Comparison of ENCODE assay signal across 16 cellular contexts in genomic region chr1:3537359-3537758, GRCh38.
A peak's percentile ranks its signal among the peaks of the same experiment; 100 is the strongest.
DNase-seq lines count a peak whose midpoint lies in the region; TF ChIP-seq lines count a peak whose summit lies in the region.
"Had no signal": no experiment of that assay in that cellular context is flagged by ENCODE, and none has a peak within 500 bp of the region (broad histone marks: within the 10 kb centered on the region; RNA-seq: fewer than 3 reads in every experiment).

No MANE protein-coding gene starts in this region.

- no peak overlapping the region for H3K4ac ChIP-seq in trophoblast cell (ENCODE audit: low read depth, low read length)

- H2AK5ac ChIP-seq in trophoblast cell (ENCODE audit: low read length) = no peak overlapping the region

- H3K9ac ChIP-seq in BLaER1 = peak overlapping the region; percentile 54
- H3K9ac ChIP-seq in BLaER1 treated with 17β-estradiol and CSF1 and Interleukin-3, amounts not matched to agents 10 nM and 100 nM = peak overlapping the region in 3 of 11 experiments; percentile 3 to 69 (median 57); a peak in 4 of 22 replicates
- no peak overlapping the region for H3K9ac ChIP-seq in trophoblast cell (ENCODE audit: low read length)

- no peak for DNase-seq in ascending aorta (ENCODE audit: low spot score in 2 of 2)
- no peak for DNase-seq in trophoblast cell
- DNase-seq in T-helper 2 cell = no peak
- DNase-seq in DMS79 treated with DMSO at 0.1 percent for 48 hours (lab: John Stamatoyannopoulos, UW) = no peak
- DNase-seq: Calu3; CD4-positive, alpha-beta T cell; COR-L47; DMS53; DND-41; GDM1; HFFc6 had no signal

- peaks cover 97% of the 10 kb centered on the region for H3K4me1 ChIP-seq in BLaER1
- H3K4me1 ChIP-seq in BLaER1 treated with 17β-estradiol and CSF1 and Interleukin-3, amounts not matched to agents 10 nM and 100 nM = peaks cover 37 to 98% (median 89%) of the 10 kb centered on the region in 10 experiments
- H3K4me1 ChIP-seq in ascending aorta = peaks cover 30 to 42% of the 10 kb centered on the region in 2 donors
- peaks cover 15 to 17% of the 10 kb centered on the region in 2 experiments for H3K4me1 ChIP-seq in trophoblast cell (ENCODE audit: control insufficient read depth in 1 of 2, insufficient read depth in 2 of 2, low read length in 2 of 2)
- H3K4me1 ChIP-seq: HAP-1 had no signal

- no peak overlapping the region for H3K14ac ChIP-seq in trophoblast cell (ENCODE audit: low read length)

- no peak overlapping the region for H3K18ac ChIP-seq in trophoblast cell (ENCODE audit: low read length)

- no peak overlapping the region for H2AFZ ChIP-seq in trophoblast cell (ENCODE audit: insufficient read depth, low read length, poor library complexity)
- H2AFZ ChIP-seq: GM23338 had no signal

- H2BK120ac ChIP-seq in trophoblast cell (ENCODE audit: insufficient read depth, low read length, poor library complexity) = peak overlapping the region; percentile 56

- H3K36me3 ChIP-seq in BLaER1 = no peaks in the 10 kb centered on the region
- no peaks in the 10 kb centered on the region for H3K36me3 ChIP-seq in BLaER1 treated with 17β-estradiol and CSF1 and Interleukin-3, amounts not matched to agents 10 nM and 100 nM
- H3K36me3 ChIP-seq in ascending aorta = no peaks in the 10 kb centered on the region
- no peaks in the 10 kb centered on the region for H3K36me3 ChIP-seq in trophoblast cell (ENCODE audit: control insufficient read depth in 1 of 2, insufficient read depth in 2 of 2, low read length in 2 of 2)
- H3K36me3 ChIP-seq: HAP-1 had no signal

- no peak overlapping the region for H3K4me3 ChIP-seq in BLaER1
- H3K4me3 ChIP-seq in BLaER1 treated with 17β-estradiol and CSF1 and Interleukin-3, amounts not matched to agents 10 nM and 100 nM = no peak overlapping the region
- H3K4me3 ChIP-seq in ascending aorta = no peak overlapping the region
- H3K4me3 ChIP-seq in trophoblast cell (ENCODE audit: low read depth, low read length) = no peak overlapping the region
- H3K4me3 ChIP-seq: GM12878, GM23338, HAP-1 had no signal

- H3K27ac ChIP-seq in BLaER1 (peak overlapping the region; percentile 66; the same call in 1 of the 2 replicates), ascending aorta (peak overlapping the region; percentile 50 to 59), trophoblast cell (ENCODE audit: low read depth, low read length) (no peak overlapping the region)
- H3K27ac ChIP-seq in BLaER1 treated with 17β-estradiol and CSF1 and Interleukin-3, amounts not matched to agents 10 nM and 100 nM = peak overlapping the region in 2 of 11 experiments; percentile 67 to 68; a peak in 1 of 22 replicates

- no peaks in the 10 kb centered on the region for H3K79me2 ChIP-seq in trophoblast cell (ENCODE audit: control insufficient read depth, insufficient read depth, low read length, poor library complexity)

- H3K27me3 ChIP-seq in BLaER1 = no peaks in the 10 kb centered on the region
- no peaks in the 10 kb centered on the region for H3K27me3 ChIP-seq in BLaER1 treated with 17β-estradiol and CSF1 and Interleukin-3, amounts not matched to agents 10 nM and 100 nM
- H3K27me3 ChIP-seq in ascending aorta = no peaks in the 10 kb centered on the region
- no peaks in the 10 kb centered on the region for H3K27me3 ChIP-seq in trophoblast cell (ENCODE audit: insufficient read depth, low read length)

- WGBS in trophoblast cell (ENCODE audit: extremely low coverage, insufficient coverage, insufficient read length) = no CpG with 5 or more reads among the region's 16 CpGs

- H2BK5ac ChIP-seq in trophoblast cell (ENCODE audit: low read depth, low read length, poor library complexity) = no peak overlapping the region

- peak overlapping the region; percentile 17 for H2BK12ac ChIP-seq in trophoblast cell (ENCODE audit: low read length)

- H4K8ac ChIP-seq in trophoblast cell (ENCODE audit: low read depth, low read length) = no peak overlapping the region

- TF ChIP-seq CTCF in ascending aorta (IDR thresholded peaks at IDR 0.05) = no peak

- H3K79me1 ChIP-seq in trophoblast cell (ENCODE audit: low read length) = peaks cover 8% of the 10 kb centered on the region

- H3K4me2 ChIP-seq in BLaER1 (peak overlapping the region; percentile 82), trophoblast cell (ENCODE audit: low read length) (no peak overlapping the region)
- H3K4me2 ChIP-seq in BLaER1 treated with 17β-estradiol and CSF1 and Interleukin-3, amounts not matched to agents 10 nM and 100 nM = peak overlapping the region; percentile 69 to 98 (median 90)
- H3K4me2 ChIP-seq: GM23338 had no signal

- intact Hi-C loops in ascending aorta (cut with DNase I) = no loop called here

- H4K12ac ChIP-seq in trophoblast cell (ENCODE audit: low read depth, low read length) = no peak overlapping the region

- H3K9me3 ChIP-seq in BLaER1 (no peaks in the 10 kb centered on the region), ascending aorta (no peaks in the 10 kb centered on the region), trophoblast cell (ENCODE audit: insufficient read depth, low read depth, low read length) (peaks cover 3% of the 10 kb centered on the region)
- no peaks in the 10 kb centered on the region for H3K9me3 ChIP-seq in BLaER1 treated with 17β-estradiol and CSF1 and Interleukin-3, amounts not matched to agents 10 nM and 100 nM (replicated peaks in 1 of 11)
- H3K9me3 ChIP-seq: HAP-1 had no signal

- peak overlapping the region; percentile 91 for H4K91ac ChIP-seq in trophoblast cell (ENCODE audit: low read depth, low read length)

- no peak overlapping the region for H3K23ac ChIP-seq in trophoblast cell (ENCODE audit: low read length)

- H4K20me1 ChIP-seq in BLaER1 = peaks cover 100% of the 10 kb centered on the region
- peaks cover 0 to 100% (median 100%) of the 10 kb centered on the region in 11 experiments; a peak in 18 of 22 replicates for H4K20me1 ChIP-seq in BLaER1 treated with 17β-estradiol and CSF1 and Interleukin-3, amounts not matched to agents 10 nM and 100 nM
